Comparison of ENCODE assay signal across 21 cellular contexts in genomic region chr3:47950453-47950852, GRCh38.
"Had no signal": no experiment of that assay in that cellular context is flagged by ENCODE, and none has a peak within 500 bp of the region (broad histone marks: within the 10 kb centered on the region; RNA-seq: fewer than 3 reads in every experiment).

No MANE protein-coding gene starts in this region.

- H3K27ac ChIP-seq: brain microvascular endothelial cell, coronary artery, esophagus muscularis mucosa, left ventricle myocardium inferior, neutrophil, tibial artery, uterus had no signal

- ATAC-seq: activated CD8-positive, alpha-beta T cell treated with anti-CD3 and anti-CD28 coated beads for 36 hours; mucosa of descending colon; naive thymus-derived CD4-positive, alpha-beta T cell had no signal

- H3K36me3 ChIP-seq: brain microvascular endothelial cell, left ventricle myocardium inferior, neutrophil, tibial artery, uterus had no signal

- H3K4me3 ChIP-seq: coronary artery, esophagus muscularis mucosa, left ventricle myocardium inferior, mucosa of descending colon, tibial artery, uterus had no signal

- DNase-seq: activated B cell treated with CpG ODN at 0.5 μM for 24 hours; activated CD4-positive, alpha-beta T cell treated with anti-CD3 and anti-CD28 coated beads for 48 hours; activated CD8-positive, alpha-beta memory T cell treated with anti-CD3 and anti-CD28 coated beads, Interleukin-2, amount 50 U/mL, for 48 hours; activated CD8-positive, alpha-beta T cell treated with anti-CD3 and anti-CD28 coated beads for 36 hours; activated naive CD8-positive, alpha-beta T cell treated with anti-CD3 and anti-CD28 coated beads for 36 hours; anterior cingulate cortex; brain microvascular endothelial cell; effector CD4-positive, alpha-beta T cell; glutamatergic neuron; left ventricle myocardium inferior; mucosa of descending colon; naive thymus-derived CD4-positive, alpha-beta T cell; stimulated activated CD4-positive, alpha-beta T cell treated with anti-CD3 and anti-CD28 coated beads, Interleukin-15, amount 100 ng/mL, for 24 hours; stimulated activated CD4-positive, alpha-beta T cell treated with anti-CD3 and anti-CD28 coated beads, Interleukin-4, amount 100 ng/mL, for 1 hour; stimulated activated naive CD4-positive, alpha-beta T cell; tibial artery; uterus had no signal

- FAIRE-seq: TTC549 had no signal

- H3K27me3 ChIP-seq: brain microvascular endothelial cell, esophagus muscularis mucosa, neutrophil, tibial artery, uterus had no signal

- H3K9me3 ChIP-seq: esophagus muscularis mucosa, left ventricle myocardium inferior, mucosa of descending colon, neutrophil, tibial artery, uterus had no signal

- H3K4me1 ChIP-seq: uterus had no signal
